Comparison of ENCODE assay signal across 34 cellular contexts in the genomic region with DNA sequence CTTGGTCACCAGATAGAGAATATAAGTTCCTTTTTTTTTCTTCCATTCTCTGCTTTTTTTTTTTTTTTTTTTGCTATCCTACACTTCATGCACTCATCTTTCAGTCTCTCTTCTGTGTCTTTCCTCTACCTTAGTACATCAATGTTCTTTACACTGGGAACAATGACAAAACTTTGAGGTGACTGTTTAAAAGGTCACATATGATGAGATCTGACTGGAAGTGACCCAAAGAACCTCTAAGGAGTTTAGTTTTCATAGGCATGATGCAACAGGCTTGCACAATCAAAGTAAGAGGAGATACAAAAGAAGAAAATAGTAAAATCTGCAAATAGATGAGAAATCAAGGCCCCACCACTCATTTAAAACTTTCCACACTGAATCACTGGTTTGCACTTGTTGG.
"Had no signal": no experiment of that assay in that cellular context is flagged by ENCODE, and none has a peak within 500 bp of the region (broad histone marks: within the 10 kb centered on the region; RNA-seq: fewer than 3 reads in every experiment).

No MANE protein-coding gene starts in this region.

- H3K4me3 ChIP-seq: adrenal gland, body of pancreas, cardiac muscle cell, colonic mucosa, esophagus squamous epithelium, gastrocnemius medialis, heart left ventricle had no signal

- H3K4me1 Mint-ChIP-seq: activated B cell treated with CpG ODN at 0.5 μM for 24 hours; activated naive CD4-positive, alpha-beta T cell treated with anti-CD3 and anti-CD28 coated beads, Interleukin-2, amount 50 U/mL, for 24 hours; activated naive CD8-positive, alpha-beta T cell treated with anti-CD3 and anti-CD28 coated beads for 36 hours; activated naive CD8-positive, alpha-beta T cell treated with anti-CD3 and anti-CD28 coated beads, Interleukin-2, amount 50 U/mL, for 24 hours had no signal

- H3K27ac ChIP-seq: adrenal gland, body of pancreas, cardiac muscle cell, colonic mucosa, epithelial cell of prostate, esophagus squamous epithelium, foreskin keratinocyte, gastrocnemius medialis, heart left ventricle, WERI-Rb-1 had no signal

- H3K4me3 Mint-ChIP-seq: activated B cell treated with CpG ODN at 0.5 μM for 24 hours; activated CD8-positive, alpha-beta T cell treated with anti-CD3 and anti-CD28 coated beads for 36 hours; activated naive CD4-positive, alpha-beta T cell treated with anti-CD3 and anti-CD28 coated beads for 36 hours; activated naive CD4-positive, alpha-beta T cell treated with anti-CD3 and anti-CD28 coated beads, Interleukin-2, amount 50 U/mL, for 24 hours; activated naive CD8-positive, alpha-beta T cell treated with anti-CD3 and anti-CD28 coated beads for 36 hours; activated naive CD8-positive, alpha-beta T cell treated with anti-CD3 and anti-CD28 coated beads, Interleukin-2, amount 50 U/mL, for 24 hours; activated T-cell treated with anti-CD3 and anti-CD28 coated beads, Interleukin-2, amount 50 U/mL, for 4 hours; activated T-helper 1 cell treated with anti-CD3 and anti-CD28 coated beads, Interleukin-12 subunit alpha, Interleukin-12 subunit beta, Interleukin-2, Interleukin-4 antibody, amounts not matched to agents 30 ng/mL and 10 ng/mL and 1 ng/mL, durations not matched to agents 14 hours and 24 hours and 36 hours had no signal

- H3K27me3 ChIP-seq: adrenal gland, body of pancreas, cardiac muscle cell, colonic mucosa, esophagus squamous epithelium, foreskin keratinocyte, gastrocnemius medialis, heart left ventricle had no signal

- H3K27ac Mint-ChIP-seq: activated B cell treated with CpG ODN at 0.5 μM for 24 hours; activated CD8-positive, alpha-beta T cell treated with anti-CD3 and anti-CD28 coated beads for 36 hours; activated naive CD4-positive, alpha-beta T cell treated with anti-CD3 and anti-CD28 coated beads for 36 hours; activated naive CD4-positive, alpha-beta T cell treated with anti-CD3 and anti-CD28 coated beads, Interleukin-2, amount 50 U/mL, for 24 hours; activated naive CD8-positive, alpha-beta T cell treated with anti-CD3 and anti-CD28 coated beads for 36 hours; activated naive CD8-positive, alpha-beta T cell treated with anti-CD3 and anti-CD28 coated beads, Interleukin-2, amount 50 U/mL, for 24 hours; activated T-helper 1 cell treated with anti-CD3 and anti-CD28 coated beads, Interleukin-12 subunit alpha, Interleukin-12 subunit beta, Interleukin-2, Interleukin-4 antibody, amounts not matched to agents 30 ng/mL and 10 ng/mL and 1 ng/mL, durations not matched to agents 14 hours and 24 hours and 36 hours; activated T-helper 2 cell treated with anti-CD3 and anti-CD28 coated beads, Interferon-gamma antibody, Interleukin-2, Interleukin-4, amounts not matched to agents 10 μg/mL and 5 μg/mL and 100 μg/mL, durations not matched to agents 14 hours and 24 hours and 36 hours had no signal

- FAIRE-seq: endometrium, endothelial cell of umbilical vein had no signal

- DNase-seq: activated B cell treated with CpG ODN at 0.5 μM for 24 hours; activated CD4-positive, alpha-beta T cell treated with anti-CD3 and anti-CD28 coated beads for 48 hours; activated CD4-positive, alpha-beta T cell treated with anti-CD3 and anti-CD28 coated beads, Interleukin-2, amount 50 U/mL, for 1 hour; activated CD4-positive, alpha-beta T cell treated with anti-CD3 and anti-CD28 coated beads, Interleukin-2, amount 50 U/mL, for 48 hours; activated CD8-positive, alpha-beta memory T cell treated with anti-CD3 and anti-CD28 coated beads for 24 hours; activated CD8-positive, alpha-beta T cell treated with anti-CD3 and anti-CD28 coated beads for 36 hours; activated effector memory CD4-positive, alpha-beta T cell treated with anti-CD3 and anti-CD28 coated beads, Interleukin-2, amount 50 U/mL, for 16 hours; activated naive CD4-positive, alpha-beta T cell treated with anti-CD3 and anti-CD28 coated beads for 36 hours; activated naive CD8-positive, alpha-beta T cell treated with anti-CD3 and anti-CD28 coated beads for 36 hours; activated naive CD8-positive, alpha-beta T cell treated with anti-CD3 and anti-CD28 coated beads, Interleukin-2, amount 50 U/mL, for 24 hours; activated T-cell treated with anti-CD3 and anti-CD28 coated beads, Interleukin-2, amount 50 U/mL, for 4 hours; amygdala; aorta; body of pancreas; central memory CD4-positive, alpha-beta T cell; cerebellar nuclear complex; colonic mucosa; effector CD8-positive, alpha-beta T cell; esophagus squamous epithelium; foreskin keratinocyte; gastrocnemius medialis; glutamatergic neuron; heart left ventricle; T-helper 2 cell; WERI-Rb-1 had no signal

- H3K36me3 Mint-ChIP-seq: activated naive CD4-positive, alpha-beta T cell treated with anti-CD3 and anti-CD28 coated beads, Interleukin-2, amount 50 U/mL, for 24 hours; activated naive CD8-positive, alpha-beta T cell treated with anti-CD3 and anti-CD28 coated beads for 36 hours had no signal

- ATAC-seq: activated CD4-positive, CD25-positive, alpha-beta regulatory T cell treated with anti-CD3 and anti-CD28 coated beads, Interleukin-2, amount 50 U/mL, for 24 hours; activated CD8-positive, alpha-beta T cell treated with anti-CD3 and anti-CD28 coated beads for 36 hours; activated naive CD8-positive, alpha-beta T cell treated with anti-CD3 and anti-CD28 coated beads, Interleukin-2, amount 50 U/mL, for 24 hours; activated T-cell treated with anti-CD3 and anti-CD28 coated beads, Interleukin-2, amount 50 U/mL, for 4 hours; body of pancreas; foreskin keratinocyte; heart left ventricle had no signal

- H3K36me3 ChIP-seq: adrenal gland, cardiac muscle cell, colonic mucosa, esophagus squamous epithelium, gastrocnemius medialis, heart left ventricle, WERI-Rb-1 had no signal

- H3K4me1 ChIP-seq: body of pancreas, colonic mucosa, esophagus squamous epithelium, foreskin keratinocyte, gastrocnemius medialis, heart left ventricle had no signal

- H3K9me3 ChIP-seq: adrenal gland, body of pancreas, colonic mucosa, esophagus squamous epithelium, gastrocnemius medialis, heart left ventricle had no signal

- H3K9me3 Mint-ChIP-seq: activated B cell treated with CpG ODN at 0.5 μM for 24 hours; activated CD8-positive, alpha-beta T cell treated with anti-CD3 and anti-CD28 coated beads for 36 hours; activated naive CD4-positive, alpha-beta T cell treated with anti-CD3 and anti-CD28 coated beads for 36 hours; activated naive CD4-positive, alpha-beta T cell treated with anti-CD3 and anti-CD28 coated beads, Interleukin-2, amount 50 U/mL, for 24 hours; activated naive CD8-positive, alpha-beta T cell treated with anti-CD3 and anti-CD28 coated beads for 36 hours; activated naive CD8-positive, alpha-beta T cell treated with anti-CD3 and anti-CD28 coated beads, Interleukin-2, amount 50 U/mL, for 24 hours; activated T-cell treated with anti-CD3 and anti-CD28 coated beads, Interleukin-2, amount 50 U/mL, for 4 hours; activated T-helper 2 cell treated with anti-CD3 and anti-CD28 coated beads, Interferon-gamma antibody, Interleukin-2, Interleukin-4, amounts not matched to agents 10 μg/mL and 5 μg/mL and 100 μg/mL, durations not matched to agents 14 hours and 24 hours and 36 hours had no signal

- H3K27me3 Mint-ChIP-seq: activated B cell treated with CpG ODN at 0.5 μM for 24 hours; activated CD8-positive, alpha-beta T cell treated with anti-CD3 and anti-CD28 coated beads for 36 hours; activated naive CD4-positive, alpha-beta T cell treated with anti-CD3 and anti-CD28 coated beads, Interleukin-2, amount 50 U/mL, for 24 hours; activated naive CD8-positive, alpha-beta T cell treated with anti-CD3 and anti-CD28 coated beads for 36 hours; activated naive CD8-positive, alpha-beta T cell treated with anti-CD3 and anti-CD28 coated beads, Interleukin-2, amount 50 U/mL, for 24 hours had no signal
